Comparison of ENCODE assay signal across 1 cellular context in genomic region chr17:39899215-39899614, GRCh38.
TF ChIP-seq lines count a peak whose summit lies in the region.

No MANE protein-coding gene starts in this region.

TF ChIP-seq in GM12878, 131 proteins besides CTCF, POLR2A, EP300 and RAD21 (continued from another document):
- TF ChIP-seq, protein P1, sequence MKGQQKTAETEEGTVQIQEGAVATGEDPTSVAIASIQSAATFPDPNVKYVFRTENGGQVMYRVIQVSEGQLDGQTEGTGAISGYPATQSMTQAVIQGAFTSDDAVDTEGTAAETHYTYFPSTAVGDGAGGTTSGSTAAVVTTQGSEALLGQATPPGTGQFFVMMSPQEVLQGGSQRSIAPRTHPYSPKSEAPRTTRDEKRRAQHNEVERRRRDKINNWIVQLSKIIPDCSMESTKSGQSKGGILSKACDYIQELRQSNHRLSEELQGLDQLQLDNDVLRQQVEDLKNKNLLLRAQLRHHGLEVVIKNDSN (IDR thresholded peaks at IDR 0.05; ENCODE audit: borderline replicate concordance, extremely low read length, insufficient read depth, low read depth, low read length): no peak
- TF ChIP-seq CHD1 (IDR thresholded peaks at IDR 0.05; ENCODE audit: low read depth, low read length) (no peak), ZNF217 (IDR thresholded peaks at IDR 0.05) (no peak), SUPT20H (IDR thresholded peaks at IDR 0.05; ENCODE audit: borderline replicate concordance, control insufficient read depth, low read depth, low read length) (no peak), NR2F1 (conservative IDR thresholded peaks at IDR 0.05) (no peak), BMI1 (IDR thresholded peaks at IDR 0.05; ENCODE audit: borderline replicate concordance) (no peak)
